In the genomic region with DNA sequence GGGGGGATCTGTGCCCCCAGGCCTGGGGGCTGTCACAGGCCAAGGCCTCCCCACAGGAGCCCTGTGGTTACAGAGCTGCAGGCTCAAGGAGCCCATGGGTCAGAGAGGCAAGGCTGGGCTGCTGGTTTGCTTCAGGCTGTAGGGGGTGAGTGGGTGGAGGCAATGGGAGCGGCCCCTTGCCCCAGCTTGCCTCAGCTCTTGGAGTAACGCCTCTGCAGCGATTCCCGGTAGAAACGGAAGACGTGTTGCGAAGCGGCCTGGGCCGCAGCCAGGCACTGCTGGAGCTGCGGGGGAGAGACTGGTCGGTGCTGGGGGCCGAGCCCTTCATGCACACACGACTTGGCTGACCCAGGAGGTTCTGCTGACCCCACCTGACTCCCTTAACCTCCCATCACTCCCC, we compare ENCODE assay signal across 2 cellular contexts.
TF ChIP-seq lines count a peak whose summit lies in the region.

No MANE protein-coding gene starts in this region.

TF ChIP-seq in HEK293, 187 proteins besides CTCF, POLR2A, EP300 and RAD21:
- 0 out of 2 replicates have a peak, but pooled peaks have one; percentile 29 for TF ChIP-seq GLIS2 (tag by site-specific recombination; IDR thresholded peaks at IDR 0.05)
- no peak for TF ChIP-seq ZSCAN23 (tag by site-specific recombination; IDR thresholded peaks at IDR 0.05)
- peak; percentile 82 for TF ChIP-seq EGR2 (tag by site-specific recombination; IDR thresholded peaks at IDR 0.05; ENCODE audit: low read depth)
- TF ChIP-seq, protein P1, sequence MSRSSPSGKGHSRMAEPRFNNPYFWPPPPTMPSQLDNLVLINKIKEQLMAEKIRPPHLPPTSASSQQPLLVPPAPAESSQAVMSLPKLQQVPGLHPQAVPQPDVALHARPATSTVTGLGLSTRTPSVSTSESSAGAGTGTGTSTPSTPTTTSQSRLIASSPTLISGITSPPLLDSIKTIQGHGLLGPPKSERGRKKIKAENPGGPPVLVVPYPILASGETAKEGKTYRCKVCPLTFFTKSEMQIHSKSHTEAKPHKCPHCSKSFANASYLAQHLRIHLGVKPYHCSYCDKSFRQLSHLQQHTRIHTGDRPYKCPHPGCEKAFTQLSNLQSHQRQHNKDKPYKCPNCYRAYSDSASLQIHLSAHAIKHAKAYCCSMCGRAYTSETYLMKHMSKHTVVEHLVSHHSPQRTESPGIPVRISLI (tag by site-specific recombination; IDR thresholded peaks at IDR 0.05), result no peak
- TF ChIP-seq ZFHX2 (tag by site-specific recombination; conservative IDR thresholded peaks at IDR 0.05), result peak; percentile 79

TF ChIP-seq in GM12878, 131 proteins besides CTCF, POLR2A, EP300 and RAD21:
- TF ChIP-seq SMC3 (IDR thresholded peaks at IDR 0.05; ENCODE audit: borderline replicate concordance, low read length) (no peak), SREBF2 (IDR thresholded peaks at IDR 0.05; ENCODE audit: low read length) (no peak), SMAD5 (IDR thresholded peaks at IDR 0.05; ENCODE audit: low read depth) (no peak)
- TF ChIP-seq, protein P2, sequence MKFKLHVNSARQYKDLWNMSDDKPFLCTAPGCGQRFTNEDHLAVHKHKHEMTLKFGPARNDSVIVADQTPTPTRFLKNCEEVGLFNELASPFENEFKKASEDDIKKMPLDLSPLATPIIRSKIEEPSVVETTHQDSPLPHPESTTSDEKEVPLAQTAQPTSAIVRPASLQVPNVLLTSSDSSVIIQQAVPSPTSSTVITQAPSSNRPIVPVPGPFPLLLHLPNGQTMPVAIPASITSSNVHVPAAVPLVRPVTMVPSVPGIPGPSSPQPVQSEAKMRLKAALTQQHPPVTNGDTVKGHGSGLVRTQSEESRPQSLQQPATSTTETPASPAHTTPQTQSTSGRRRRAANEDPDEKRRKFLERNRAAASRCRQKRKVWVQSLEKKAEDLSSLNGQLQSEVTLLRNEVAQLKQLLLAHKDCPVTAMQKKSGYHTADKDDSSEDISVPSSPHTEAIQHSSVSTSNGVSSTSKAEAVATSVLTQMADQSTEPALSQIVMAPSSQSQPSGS (IDR thresholded peaks at IDR 0.05; ENCODE audit: low read length), result no peak
- TF ChIP-seq, protein P3, sequence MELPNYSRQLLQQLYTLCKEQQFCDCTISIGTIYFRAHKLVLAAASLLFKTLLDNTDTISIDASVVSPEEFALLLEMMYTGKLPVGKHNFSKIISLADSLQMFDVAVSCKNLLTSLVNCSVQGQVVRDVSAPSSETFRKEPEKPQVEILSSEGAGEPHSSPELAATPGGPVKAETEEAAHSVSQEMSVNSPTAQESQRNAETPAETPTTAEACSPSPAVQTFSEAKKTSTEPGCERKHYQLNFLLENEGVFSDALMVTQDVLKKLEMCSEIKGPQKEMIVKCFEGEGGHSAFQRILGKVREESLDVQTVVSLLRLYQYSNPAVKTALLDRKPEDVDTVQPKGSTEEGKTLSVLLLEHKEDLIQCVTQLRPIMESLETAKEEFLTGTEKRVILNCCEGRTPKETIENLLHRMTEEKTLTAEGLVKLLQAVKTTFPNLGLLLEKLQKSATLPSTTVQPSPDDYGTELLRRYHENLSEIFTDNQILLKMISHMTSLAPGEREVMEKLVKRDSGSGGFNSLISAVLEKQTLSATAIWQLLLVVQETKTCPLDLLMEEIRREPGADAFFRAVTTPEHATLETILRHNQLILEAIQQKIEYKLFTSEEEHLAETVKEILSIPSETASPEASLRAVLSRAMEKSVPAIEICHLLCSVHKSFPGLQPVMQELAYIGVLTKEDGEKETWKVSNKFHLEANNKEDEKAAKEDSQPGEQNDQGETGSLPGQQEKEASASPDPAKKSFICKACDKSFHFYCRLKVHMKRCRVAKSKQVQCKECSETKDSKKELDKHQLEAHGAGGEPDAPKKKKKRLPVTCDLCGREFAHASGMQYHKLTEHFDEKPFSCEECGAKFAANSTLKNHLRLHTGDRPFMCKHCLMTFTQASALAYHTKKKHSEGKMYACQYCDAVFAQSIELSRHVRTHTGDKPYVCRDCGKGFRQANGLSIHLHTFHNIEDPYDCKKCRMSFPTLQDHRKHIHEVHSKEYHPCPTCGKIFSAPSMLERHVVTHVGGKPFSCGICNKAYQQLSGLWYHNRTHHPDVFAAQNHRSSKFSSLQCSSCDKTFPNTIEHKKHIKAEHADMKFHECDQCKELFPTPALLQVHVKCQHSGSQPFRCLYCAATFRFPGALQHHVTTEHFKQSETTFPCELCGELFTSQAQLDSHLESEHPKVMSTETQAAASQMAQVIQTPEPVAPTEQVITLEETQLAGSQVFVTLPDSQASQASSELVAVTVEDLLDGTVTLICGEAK (IDR thresholded peaks at IDR 0.05; ENCODE audit: borderline replicate concordance), result no peak
TF ChIP-seq in GM12878: peak in this region for 0.
